8 cellular contexts compared by ENCODE assay signal in genomic region chr7:2353650-2354172, GRCh38. TPM values are rescaled to one million over a fixed set of nuclear protein-coding genes. Genes with fewer than 3 reads are reported as not detected.
A peak's percentile ranks its signal among the peaks of the same experiment; 100 is the strongest.
DNase-seq lines count a peak whose midpoint lies in the region; ATAC-seq, FAIRE-seq and TF ChIP-seq lines count a peak whose summit lies in the region.

No MANE protein-coding gene starts in this region.

- peak overlapping the region; percentile 99 for H3K27ac Mint-ChIP-seq in activated naive CD4-positive, alpha-beta T cell treated with anti-CD3 and anti-CD28 coated beads for 36 hours
- H3K27ac Mint-ChIP-seq in glutamatergic neuron (ENCODE audit: unreplicated experiment), result peak overlapping the region; percentile 100

- intact Hi-C loops in activated naive CD4-positive, alpha-beta T cell treated with anti-CD3 and anti-CD28 coated beads for 36 hours (cut with micrococcal nuclease), result loop anchor here (1.0 to 5.0 kb wide), 8 partner anchors 39 to 783 kb away; partner anchors contain the start of genes CHST12, MRM2, NUDT1 and PSMG3
- intact Hi-C loops in pancreas (cut with DNase I), result no loop called here
- intact Hi-C loops in transverse colon (cut with DNase I; ENCODE audit: low total_unique reads), result loop anchor here (10.0 kb wide), 1 partner anchor 109 kb away; the partner anchor contains the start of genes MRM2 and NUDT1

- H3K4me1 Mint-ChIP-seq in activated naive CD4-positive, alpha-beta T cell treated with anti-CD3 and anti-CD28 coated beads for 36 hours (ENCODE audit: low read depth), result peaks cover 28% of the 10 kb centered on the region
- H3K4me1 Mint-ChIP-seq in glutamatergic neuron (ENCODE audit: low read depth, unreplicated experiment), result peaks cover 7% of the 10 kb centered on the region

- TF ChIP-seq EP300 in transverse colon (IDR thresholded peaks at IDR 0.05; ENCODE audit: low read depth), result no peak

- in situ Hi-C loops in transverse colon (cut with MboI; ENCODE audit: low pct_ligation_motif_present in 1 of 4, low pct_unique_long_range_greater_than_20kb in 1 of 4, low sequenced_read_pairs in 3 of 4), result loop anchor here in 2 of 4 donors (25.0 kb wide), 1 partner anchor 116 kb away; the partner anchor contains the start of genes MAD1L1 (in 2 of the 2), MRM2 (in 2 of the 2) and NUDT1 (in 2 of the 2)

- H3K9me2 ChIP-seq in DOHH2 (replicated peaks; ENCODE audit: control insufficient read depth, low read length), result no peaks in the 10 kb centered on the region

- peak; percentile 38 for TF ChIP-seq POLR2A in transverse colon (IDR thresholded peaks at IDR 0.05)

- 1 to 4% methylated on average over 33 of the region's 33 CpGs for WGBS in pancreas, 2 donors
- 15 to 41% methylated on average over 5 to 26 of the region's 33 CpGs for WGBS in transverse colon (ENCODE audit: low coverage in 1 of 2), 2 donors

- peak overlapping the region; percentile 75 for H3K4me3 ChIP-seq in DOHH2 (ENCODE audit: low read length)
- peak overlapping the region; percentile 89 to 100 (median 99) for H3K4me3 ChIP-seq in pancreas
- peak overlapping the region; percentile 46 to 100 (median 91) for H3K4me3 ChIP-seq in transverse colon

- H3K36me3 ChIP-seq in DOHH2 (ENCODE audit: control insufficient read depth, low read length) (peaks cover 37% of the 10 kb centered on the region), pancreas (no peaks in the 10 kb centered on the region), transverse colon (no peaks in the 10 kb centered on the region)

- CTCF ChIA-PET in activated naive CD4-positive, alpha-beta T cell treated with anti-CD3 and anti-CD28 coated beads for 36 hours (lab: Charles Lee), result interaction anchor here (1.7 kb wide), 1 partner anchor 77 kb away, joined by 3 read pairs; no protein-coding TSS in a partner anchor

- no peaks in the 10 kb centered on the region for H3K9me3 ChIP-seq in DOHH2 (ENCODE audit: control insufficient read depth, insufficient read depth, low read length)
- H3K9me3 ChIP-seq in pancreas, result no peaks in the 10 kb centered on the region
- no peaks in the 10 kb centered on the region for H3K9me3 ChIP-seq in transverse colon

- FAIRE-seq in pancreas (lab: Jason Lieb, UNC), result no peak

- peak; percentile 55 for ATAC-seq in GM21381 (IDR thresholded peaks at IDR 0.05; ENCODE audit: unreplicated experiment)
- peak; percentile 86 to 94 (median 88) for ATAC-seq in pancreas

- H3K9me3 Mint-ChIP-seq in activated naive CD4-positive, alpha-beta T cell treated with anti-CD3 and anti-CD28 coated beads for 36 hours, result no peaks in the 10 kb centered on the region
- peaks cover 11% of the 10 kb centered on the region for H3K9me3 Mint-ChIP-seq in glutamatergic neuron (ENCODE audit: unreplicated experiment)

- H3K4me1 ChIP-seq in DOHH2 (ENCODE audit: control insufficient read depth, low read length), result peaks cover 31% of the 10 kb centered on the region
- H3K4me1 ChIP-seq in pancreas, result peaks cover 7 to 23% (median 22%) of the 10 kb centered on the region in 3 donors
- H3K4me1 ChIP-seq in transverse colon, result peaks cover 19 to 38% (median 31%) of the 10 kb centered on the region in 4 donors

- H3K79me2 ChIP-seq in DOHH2 (ENCODE audit: control insufficient read depth, low read length), result peaks cover 56% of the 10 kb centered on the region

- H3K27ac ChIP-seq in DOHH2 (ENCODE audit: low read depth, low read length) (peak overlapping the region; percentile 91), pancreas (peak overlapping the region; percentile 99 to 100 (median 100)), transverse colon (peak overlapping the region; percentile 96 to 98 (median 96))

- H3K4me2 ChIP-seq in DOHH2 (ENCODE audit: low read length), result peak overlapping the region; percentile 85

- TF ChIP-seq CTCF in DOHH2 (IDR thresholded peaks at IDR 0.05; ENCODE audit: low read depth, low read length, poor library complexity, severe bottlenecking) (no peak), glutamatergic neuron (IDR thresholded peaks at IDR 0.05; ENCODE audit: partially characterized antibody, unreplicated experiment) (no peak), pancreas (IDR thresholded peaks at IDR 0.05) (no peak), transverse colon (IDR thresholded peaks at IDR 0.05) (no peak)

- no peaks in the 10 kb centered on the region for H3K27me3 Mint-ChIP-seq in activated naive CD4-positive, alpha-beta T cell treated with anti-CD3 and anti-CD28 coated beads for 36 hours (ENCODE audit: low read depth)
- peaks cover 5% of the 10 kb centered on the region for H3K27me3 Mint-ChIP-seq in glutamatergic neuron (ENCODE audit: unreplicated experiment)

- peak overlapping the region; percentile 87 for H3K4me3 Mint-ChIP-seq in activated naive CD4-positive, alpha-beta T cell treated with anti-CD3 and anti-CD28 coated beads for 36 hours
- peak overlapping the region; percentile 97 for H3K4me3 Mint-ChIP-seq in glutamatergic neuron (ENCODE audit: unreplicated experiment)

- peak in 70 of 76 experiments; percentile 29 to 99 (median 85) for DNase-seq in HUDEP-2 (lab: John Stamatoyannopoulos, UW; ENCODE audit: unreplicated experiment in 76 of 76)
- peak; percentile 95 for DNase-seq in RPMI8226
- DNase-seq in activated naive CD4-positive, alpha-beta T cell treated with anti-CD3 and anti-CD28 coated beads for 36 hours, result peak; percentile 93
- DNase-seq in glutamatergic neuron, result peak; percentile 88
- DNase-seq in pancreas, result peak; percentile 85 to 94 (median 90)
- DNase-seq in transverse colon, result peak; percentile 91

- H3K36me3 Mint-ChIP-seq in activated naive CD4-positive, alpha-beta T cell treated with anti-CD3 and anti-CD28 coated beads for 36 hours (ENCODE audit: low read depth), result peaks cover 17% of the 10 kb centered on the region
- no peaks in the 10 kb centered on the region for H3K36me3 Mint-ChIP-seq in glutamatergic neuron (ENCODE audit: unreplicated experiment)

- H3F3A ChIP-seq in DOHH2 (ENCODE audit: control insufficient read depth, insufficient read depth), result no peaks in the 10 kb centered on the region; the same call in 1 of the 2 replicates

- H3K27me3 ChIP-seq in DOHH2 (ENCODE audit: control insufficient read depth, low read length) (no peaks in the 10 kb centered on the region), pancreas (no peaks in the 10 kb centered on the region), transverse colon (no peaks in the 10 kb centered on the region)

- peaks cover 30% of the 10 kb centered on the region for H4K20me1 ChIP-seq in DOHH2 (ENCODE audit: control insufficient read depth, insufficient read depth, low read depth, low read length)

RNA-seq across cellular contexts. Expression of gene EIF3B, which starts 0.9 kb away (rescaled TPM):
- 100 to 1,000 TPM; 156 to 159 TPM for total RNA-seq in activated naive CD4-positive, alpha-beta T cell treated with anti-CD3 and anti-CD28 coated beads for 36 hours
- total RNA-seq in glutamatergic neuron (ENCODE audit: unreplicated experiment) (136 TPM), pancreas (100 to 1,000 TPM in 1 of 6 donors, 10 to 100 TPM in 5; 61.1 to 106 (median 72.4) TPM), transverse colon (100 to 1,000 TPM in 1 of 4 donors, 10 to 100 TPM in 3; 75.4 to 201 (median 90.6) TPM)
- 10 to 100 TPM; 83.2 to 90.6 TPM for polyA plus RNA-seq in pancreas

RNA-seq across cellular contexts. Expression of gene SNX8, which starts 39.5 kb away (rescaled TPM):
- 10 to 100 TPM; 28.7 to 29.6 TPM for total RNA-seq in activated naive CD4-positive, alpha-beta T cell treated with anti-CD3 and anti-CD28 coated beads for 36 hours
- total RNA-seq in glutamatergic neuron (ENCODE audit: unreplicated experiment), result 22.2 TPM
- 10 to 100 TPM in 4 of 6 donors, 1 to 10 TPM in 2; 9.3 to 16.1 (median 11.7) TPM for total RNA-seq in pancreas
- 10 to 100 TPM in 1 of 2 donors, 1 to 10 TPM in 1; 7.1 to 11.9 TPM for polyA plus RNA-seq in pancreas
- 10 to 100 TPM in 2 of 4 donors, 1 to 10 TPM in 2; 3.8 to 27.3 (median 9.2) TPM for total RNA-seq in transverse colon

RNA-seq across cellular contexts. Expression of gene CHST12, which starts 49.7 kb away (rescaled TPM):
- under 1 TPM; 0.62 to 0.64 TPM for total RNA-seq in activated naive CD4-positive, alpha-beta T cell treated with anti-CD3 and anti-CD28 coated beads for 36 hours
- total RNA-seq in glutamatergic neuron (ENCODE audit: unreplicated experiment), result 27.3 TPM
- total RNA-seq in pancreas, result 10 to 100 TPM in 1 of 6 donors, 1 to 10 TPM in 5; 7.3 to 13.2 (median 8.6) TPM
- 1 to 10 TPM; 7.0 to 8.7 TPM for polyA plus RNA-seq in pancreas
- total RNA-seq in transverse colon, result 100 to 1,000 TPM in 1 of 4 donors, 10 to 100 TPM in 2, 1 to 10 TPM in 1; 7.6 to 136 (median 13.6) TPM

Comparison
In these comparisons a context has a peak if more than half of its experiments do, and no peak if none do; other contexts are left out.
1. Peak in every context shown above with its lines: DNase-seq, ATAC-seq, H3K4me3 ChIP-seq and H3K27ac ChIP-seq.
2. RNA of gene CHST12, which starts 49.7 kb away (total RNA-seq): 27.3 TPM in glutamatergic neuron (single experiment), 7.6 to 136 TPM in transverse colon and 7.3 to 13.2 TPM in pancreas; 0.62 to 0.64 TPM in activated naive CD4-positive, alpha-beta T cell treated with anti-CD3 and anti-CD28 coated beads for 36 hours; every median in the first group is over 4 times any median in the second.
3. intact Hi-C loops: an anchor here in activated naive CD4-positive, alpha-beta T cell treated with anti-CD3 and anti-CD28 coated beads for 36 hours (1.0 to 5.0 kb wide) and transverse colon (10.0 kb wide); none called in pancreas.